ENCODE assay signal across 1 cellular context in the genomic region with DNA sequence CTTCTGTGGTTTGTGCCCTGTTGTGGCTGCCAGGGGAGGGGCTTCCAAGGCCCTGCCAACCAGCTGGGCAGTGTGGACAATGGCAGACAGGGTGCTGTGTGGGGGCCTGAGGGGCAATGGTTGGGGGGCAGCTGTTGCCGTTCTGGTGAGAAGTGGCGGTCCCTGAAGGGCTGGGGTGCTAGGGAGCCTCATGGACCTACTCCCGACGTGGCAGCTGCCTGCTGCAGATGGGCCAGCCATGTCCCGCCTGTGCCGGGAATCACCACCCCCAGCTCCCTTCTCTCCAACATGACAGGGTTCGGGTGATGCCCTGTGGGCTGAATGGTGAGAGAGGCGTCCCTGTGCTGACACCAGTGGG.
TF ChIP-seq lines count a peak whose summit lies in the region.

No MANE protein-coding gene starts in this region.

TF ChIP-seq in SK-N-SH treated with all-trans-retinoic acid at 6 μM for 48 hours, 23 proteins besides CTCF, POLR2A, EP300 and RAD21 (continued from another document):
- TF ChIP-seq, protein P1, sequence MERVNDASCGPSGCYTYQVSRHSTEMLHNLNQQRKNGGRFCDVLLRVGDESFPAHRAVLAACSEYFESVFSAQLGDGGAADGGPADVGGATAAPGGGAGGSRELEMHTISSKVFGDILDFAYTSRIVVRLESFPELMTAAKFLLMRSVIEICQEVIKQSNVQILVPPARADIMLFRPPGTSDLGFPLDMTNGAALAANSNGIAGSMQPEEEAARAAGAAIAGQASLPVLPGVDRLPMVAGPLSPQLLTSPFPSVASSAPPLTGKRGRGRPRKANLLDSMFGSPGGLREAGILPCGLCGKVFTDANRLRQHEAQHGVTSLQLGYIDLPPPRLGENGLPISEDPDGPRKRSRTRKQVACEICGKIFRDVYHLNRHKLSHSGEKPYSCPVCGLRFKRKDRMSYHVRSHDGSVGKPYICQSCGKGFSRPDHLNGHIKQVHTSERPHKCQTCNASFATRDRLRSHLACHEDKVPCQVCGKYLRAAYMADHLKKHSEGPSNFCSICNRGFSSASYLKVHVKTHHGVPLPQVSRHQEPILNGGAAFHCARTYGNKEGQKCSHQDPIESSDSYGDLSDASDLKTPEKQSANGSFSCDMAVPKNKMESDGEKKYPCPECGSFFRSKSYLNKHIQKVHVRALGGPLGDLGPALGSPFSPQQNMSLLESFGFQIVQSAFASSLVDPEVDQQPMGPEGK (CRISPR knock-in tag; IDR thresholded peaks at IDR 0.05; ENCODE audit: borderline replicate concordance): no peak
- no peak for TF ChIP-seq ZC3H10 (CRISPR knock-in tag; IDR thresholded peaks at IDR 0.05)
- TF ChIP-seq TCF4 (CRISPR knock-in tag; IDR thresholded peaks at IDR 0.05; ENCODE audit: borderline replicate concordance): no peak
- TF ChIP-seq, protein P2, sequence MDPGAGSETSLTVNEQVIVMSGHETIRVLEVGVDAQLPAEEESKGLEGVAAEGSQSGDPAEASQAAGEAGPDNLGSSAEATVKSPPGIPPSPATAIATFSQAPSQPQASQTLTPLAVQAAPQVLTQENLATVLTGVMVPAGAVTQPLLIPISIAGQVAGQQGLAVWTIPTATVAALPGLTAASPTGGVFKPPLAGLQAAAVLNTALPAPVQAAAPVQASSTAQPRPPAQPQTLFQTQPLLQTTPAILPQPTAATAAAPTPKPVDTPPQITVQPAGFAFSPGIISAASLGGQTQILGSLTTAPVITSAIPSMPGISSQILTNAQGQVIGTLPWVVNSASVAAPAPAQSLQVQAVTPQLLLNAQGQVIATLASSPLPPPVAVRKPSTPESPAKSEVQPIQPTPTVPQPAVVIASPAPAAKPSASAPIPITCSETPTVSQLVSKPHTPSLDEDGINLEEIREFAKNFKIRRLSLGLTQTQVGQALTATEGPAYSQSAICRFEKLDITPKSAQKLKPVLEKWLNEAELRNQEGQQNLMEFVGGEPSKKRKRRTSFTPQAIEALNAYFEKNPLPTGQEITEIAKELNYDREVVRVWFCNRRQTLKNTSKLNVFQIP (CRISPR knock-in tag; IDR thresholded peaks at IDR 0.05; ENCODE audit: borderline replicate concordance, low read depth): no peak
- TF ChIP-seq OSR1 (CRISPR knock-in tag; IDR thresholded peaks at IDR 0.05): no peak
- no peak for TF ChIP-seq ARNTL (CRISPR knock-in tag; IDR thresholded peaks at IDR 0.05; ENCODE audit: borderline replicate concordance, low read depth)
- TF ChIP-seq, protein P3, sequence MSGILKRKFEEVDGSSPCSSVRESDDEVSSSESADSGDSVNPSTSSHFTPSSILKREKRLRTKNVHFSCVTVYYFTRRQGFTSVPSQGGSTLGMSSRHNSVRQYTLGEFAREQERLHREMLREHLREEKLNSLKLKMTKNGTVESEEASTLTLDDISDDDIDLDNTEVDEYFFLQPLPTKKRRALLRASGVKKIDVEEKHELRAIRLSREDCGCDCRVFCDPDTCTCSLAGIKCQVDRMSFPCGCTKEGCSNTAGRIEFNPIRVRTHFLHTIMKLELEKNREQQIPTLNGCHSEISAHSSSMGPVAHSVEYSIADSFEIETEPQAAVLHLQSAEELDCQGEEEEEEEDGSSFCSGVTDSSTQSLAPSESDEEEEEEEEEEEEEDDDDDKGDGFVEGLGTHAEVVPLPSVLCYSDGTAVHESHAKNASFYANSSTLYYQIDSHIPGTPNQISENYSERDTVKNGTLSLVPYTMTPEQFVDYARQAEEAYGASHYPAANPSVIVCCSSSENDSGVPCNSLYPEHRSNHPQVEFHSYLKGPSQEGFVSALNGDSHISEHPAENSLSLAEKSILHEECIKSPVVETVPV (CRISPR knock-in tag; IDR thresholded peaks at IDR 0.05): no peak
- no peak for TF ChIP-seq CSDC2 (CRISPR knock-in tag; IDR thresholded peaks at IDR 0.05)
